Comparison of ENCODE assay signal across 2 cellular contexts in genomic region chr2:47946593-47946992, GRCh38.
A peak's percentile ranks its signal among the peaks of the same experiment; 100 is the strongest.
TF ChIP-seq lines count a peak whose summit lies in the region.

No MANE protein-coding gene starts in this region.

TF ChIP-seq in HepG2, 621 proteins besides CTCF, POLR2A, EP300 and RAD21 (continued from another document):
- TF ChIP-seq, protein P1, sequence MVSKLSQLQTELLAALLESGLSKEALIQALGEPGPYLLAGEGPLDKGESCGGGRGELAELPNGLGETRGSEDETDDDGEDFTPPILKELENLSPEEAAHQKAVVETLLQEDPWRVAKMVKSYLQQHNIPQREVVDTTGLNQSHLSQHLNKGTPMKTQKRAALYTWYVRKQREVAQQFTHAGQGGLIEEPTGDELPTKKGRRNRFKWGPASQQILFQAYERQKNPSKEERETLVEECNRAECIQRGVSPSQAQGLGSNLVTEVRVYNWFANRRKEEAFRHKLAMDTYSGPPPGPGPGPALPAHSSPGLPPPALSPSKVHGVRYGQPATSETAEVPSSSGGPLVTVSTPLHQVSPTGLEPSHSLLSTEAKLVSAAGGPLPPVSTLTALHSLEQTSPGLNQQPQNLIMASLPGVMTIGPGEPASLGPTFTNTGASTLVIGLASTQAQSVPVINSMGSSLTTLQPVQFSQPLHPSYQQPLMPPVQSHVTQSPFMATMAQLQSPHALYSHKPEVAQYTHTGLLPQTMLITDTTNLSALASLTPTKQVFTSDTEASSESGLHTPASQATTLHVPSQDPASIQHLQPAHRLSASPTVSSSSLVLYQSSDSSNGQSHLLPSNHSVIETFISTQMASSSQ (IDR thresholded peaks at IDR 0.05; ENCODE audit: low read depth): no peak
- TF ChIP-seq, protein P1 (CRISPR knock-in tag; IDR thresholded peaks at IDR 0.05; ENCODE audit: borderline replicate concordance): no peak
- no peak for TF ChIP-seq FOXJ3 (CRISPR knock-in tag; IDR thresholded peaks at IDR 0.05; ENCODE audit: borderline replicate concordance)
- TF ChIP-seq ZNF563 (CRISPR knock-in tag; IDR thresholded peaks at IDR 0.05): no peak
- no peak for TF ChIP-seq ZNF451 (CRISPR knock-in tag; IDR thresholded peaks at IDR 0.05)
- TF ChIP-seq SNRNP70 (IDR thresholded peaks at IDR 0.05; ENCODE audit: low read depth, low read length): no peak
- peak; percentile 29; the same call in 1 of the 2 replicates for TF ChIP-seq HNF4A (CRISPR knock-in tag; IDR thresholded peaks at IDR 0.05)
- no peak for TF ChIP-seq ZNF766 (CRISPR knock-in tag; IDR thresholded peaks at IDR 0.05; ENCODE audit: borderline replicate concordance)
- no peak for TF ChIP-seq ZNF737 (CRISPR knock-in tag; IDR thresholded peaks at IDR 0.05; ENCODE audit: borderline replicate concordance)
- peak; percentile 88 for TF ChIP-seq TFAP4 (IDR thresholded peaks at IDR 0.05; ENCODE audit: borderline replicate concordance, low read depth)
TF ChIP-seq in HepG2: peak in this region for 2.

TF ChIP-seq in SK-N-SH, 30 proteins besides CTCF, POLR2A, EP300 and RAD21 (continued from another document):
- TF ChIP-seq, protein P2, sequence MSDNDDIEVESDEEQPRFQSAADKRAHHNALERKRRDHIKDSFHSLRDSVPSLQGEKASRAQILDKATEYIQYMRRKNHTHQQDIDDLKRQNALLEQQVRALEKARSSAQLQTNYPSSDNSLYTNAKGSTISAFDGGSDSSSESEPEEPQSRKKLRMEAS (IDR thresholded peaks at IDR 0.05; ENCODE audit: low read depth): no peak
- no peak for TF ChIP-seq EZH2phosphoT487 (IDR thresholded peaks at IDR 0.05; ENCODE audit: borderline replicate concordance, low read depth)
- no peak for TF ChIP-seq RXRA (IDR thresholded peaks at IDR 0.05; ENCODE audit: borderline replicate concordance, low read depth)
- TF ChIP-seq ZBTB33 (IDR thresholded peaks at IDR 0.05; ENCODE audit: borderline replicate concordance, low read depth): no peak
- TF ChIP-seq MEF2A (IDR thresholded peaks at IDR 0.05; ENCODE audit: borderline replicate concordance, low read depth): no peak
- no peak for TF ChIP-seq CHD2 (IDR thresholded peaks at IDR 0.05; ENCODE audit: low read length, partially characterized antibody)
- TF ChIP-seq TEAD4 (IDR thresholded peaks at IDR 0.05; ENCODE audit: borderline replicate concordance, insufficient read depth): no peak
